ENCODE assay signal across 23 cellular contexts in the genomic region with DNA sequence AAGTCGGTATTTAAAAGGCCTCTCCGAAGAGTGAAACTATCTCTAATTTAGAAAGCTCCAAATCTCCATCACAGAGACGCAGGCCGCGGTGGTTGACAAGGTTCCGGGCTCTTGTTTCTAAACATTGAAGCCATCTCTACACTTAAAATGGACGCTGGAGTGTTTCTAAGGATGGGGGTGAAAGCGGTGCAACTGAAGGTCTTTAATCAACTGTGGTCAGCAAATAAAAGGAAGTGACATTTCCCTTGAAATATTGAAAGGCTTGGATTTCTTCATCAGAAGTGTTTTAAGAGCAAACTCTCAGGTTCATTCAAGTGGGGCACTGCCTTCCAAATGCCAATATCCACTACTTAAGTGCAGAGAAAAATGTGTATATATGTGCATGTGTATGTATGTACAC.
"Had no signal": no experiment of that assay in that cellular context is flagged by ENCODE, and none has a peak within 500 bp of the region (broad histone marks: within the 10 kb centered on the region; RNA-seq: fewer than 3 reads in every experiment).

No MANE protein-coding gene starts in this region.

- H3K4me3 ChIP-seq: mucosa of descending colon, neural progenitor cell, right lobe of liver, thoracic aorta, tibial nerve, upper lobe of left lung, uterus had no signal

- H3K27me3 ChIP-seq: neural progenitor cell, right lobe of liver, tibial nerve, upper lobe of left lung, uterus had no signal

- DNase-seq: cortex of kidney; effector memory CD8-positive, alpha-beta T cell; erythroblast; hypothalamus; immature natural killer cell; islet precursor cell; kidney glomerular epithelial cell; left colon; mesenchymal stem cell; mucosa of descending colon; naive B cell; right lobe of liver; small intestine; stimulated activated CD4-positive, alpha-beta T cell treated with anti-CD3 and anti-CD28 coated beads, Interleukin-15, amount 100 ng/mL, for 24 hours; stimulated activated CD4-positive, alpha-beta T cell treated with anti-CD3 and anti-CD28 coated beads, Interleukin-2, amount 100 ng/mL, for 48 hours; stimulated activated naive B cell treated with anti-CD40 and anti-IgM and Interleukin-4, amounts not matched to agents 10 μg/mL and 1 μg/mL and 100 μg/mL, for 72 hours; upper lobe of left lung; uterus had no signal

- H3K36me3 ChIP-seq: neural progenitor cell, right lobe of liver, thoracic aorta, tibial nerve, upper lobe of left lung, uterus had no signal

- H3K4me1 ChIP-seq: neural progenitor cell, parathyroid adenoma, right lobe of liver, tibial nerve, uterus had no signal

- H3K9me3 ChIP-seq: mucosa of descending colon, right lobe of liver, thoracic aorta, tibial nerve, upper lobe of left lung, uterus had no signal

- ATAC-seq: effector memory CD8-positive, alpha-beta T cell; left colon; mucosa of descending colon; natural killer cell treated with Interleukin-12 subunit alpha and Interleukin-12 subunit beta and Interleukin-15 and Interleukin-18, amount 100 ng/mL, for 72 hours; right lobe of liver; stimulated activated naive B cell treated with anti-CD40 and anti-IgM and Interleukin-4, amounts not matched to agents 10 μg/mL and 1 μg/mL and 100 μg/mL, for 72 hours had no signal

- H3K27ac ChIP-seq: neural progenitor cell, parathyroid adenoma, right lobe of liver, thoracic aorta, tibial nerve, uterus had no signal
